In genomic region chr1:155856257-155856974, GRCh38 we compare ENCODE assay signal across 8 cellular contexts. TPM values are rescaled to one million over a fixed set of nuclear protein-coding genes. Genes with fewer than 3 reads are reported as not detected.
DNase-seq lines count a peak whose midpoint lies in the region; ATAC-seq, FAIRE-seq and TF ChIP-seq lines count a peak whose summit lies in the region.

No MANE protein-coding gene starts in this region.

- H3K27me3 ChIP-seq in HUES64 (ENCODE audit: insufficient read depth, low read length) (no peaks in the 10 kb centered on the region), iPS-20b (ENCODE audit: insufficient read depth, low read length) (no peaks in the 10 kb centered on the region)

- H3K9me3 ChIP-seq in HUES64 (ENCODE audit: insufficient read depth, low read depth, low read length) (no peaks in the 10 kb centered on the region), iPS-20b (ENCODE audit: insufficient read depth, low read depth, low read length) (no peaks in the 10 kb centered on the region)

- no peak for TF ChIP-seq POLR2A in GM12891 (IDR thresholded peaks at IDR 0.05; ENCODE audit: low read depth, low read length)

- H3K36me3 ChIP-seq in HUES64 (ENCODE audit: insufficient read depth, low read length) (peaks cover 35% of the 10 kb centered on the region), iPS-20b (ENCODE audit: insufficient read depth, low read depth, low read length) (peaks cover 37% of the 10 kb centered on the region)

- peak overlapping the region; percentile 100 for H3K4me3 Mint-ChIP-seq in activated naive CD8-positive, alpha-beta T cell
- peak overlapping the region; percentile 100 for H3K4me3 Mint-ChIP-seq in stimulated activated naive CD8-positive, alpha-beta T cell treated with anti-CD3 and anti-CD28 coated beads, Interleukin-15, amount 100 ng/mL, for 72 hours

- 58% methylated on average over 19 of the region's 20 CpGs for WGBS in HUES64

- ATAC-seq in stimulated activated naive CD8-positive, alpha-beta T cell treated with anti-CD3 and anti-CD28 coated beads, Interleukin-15, amount 100 ng/mL, for 72 hours: no peak

- no peaks in the 10 kb centered on the region; the same call in 1 of the 2 replicates for H3K4me1 ChIP-seq in HUES64 (ENCODE audit: insufficient read depth, low read length)
- peaks cover 5% of the 10 kb centered on the region; the same call in 1 of the 2 replicates for H3K4me1 ChIP-seq in iPS-20b (ENCODE audit: insufficient read depth, low read length)

- no peaks in the 10 kb centered on the region for H3K9me3 Mint-ChIP-seq in activated naive CD8-positive, alpha-beta T cell (ENCODE audit: low read depth)
- H3K9me3 Mint-ChIP-seq in stimulated activated naive CD8-positive, alpha-beta T cell treated with anti-CD3 and anti-CD28 coated beads, Interleukin-15, amount 100 ng/mL, for 72 hours: peaks cover 0 to 4% of the 10 kb centered on the region in 2 donors

- peaks cover 52% of the 10 kb centered on the region for H3K4me1 Mint-ChIP-seq in activated naive CD8-positive, alpha-beta T cell (ENCODE audit: low read depth)
- H3K4me1 Mint-ChIP-seq in stimulated activated naive CD8-positive, alpha-beta T cell treated with anti-CD3 and anti-CD28 coated beads, Interleukin-15, amount 100 ng/mL, for 72 hours: peaks cover 81% of the 10 kb centered on the region

- H3K4me3 ChIP-seq in HUES64 (ENCODE audit: low read length): peak overlapping the region; percentile 91
- H3K4me3 ChIP-seq in iPS-20b (ENCODE audit: low read length): peak overlapping the region; percentile 93

- H3K36me3 Mint-ChIP-seq in activated naive CD8-positive, alpha-beta T cell: no peaks in the 10 kb centered on the region

- H3K27me3 Mint-ChIP-seq in activated naive CD8-positive, alpha-beta T cell: no peaks in the 10 kb centered on the region
- H3K27me3 Mint-ChIP-seq in stimulated activated naive CD8-positive, alpha-beta T cell treated with anti-CD3 and anti-CD28 coated beads, Interleukin-15, amount 100 ng/mL, for 72 hours: no peaks in the 10 kb centered on the region

- H3K27ac ChIP-seq in HUES64 (ENCODE audit: low read depth, low read length) (peak overlapping the region; percentile 52), iPS-20b (ENCODE audit: low read length) (no peak overlapping the region)

- FAIRE-seq in GM12891 (lab: Jason Lieb, UNC): no peak

- peak overlapping the region; percentile 99 for H3K27ac Mint-ChIP-seq in activated naive CD8-positive, alpha-beta T cell
- peak overlapping the region; percentile 99 to 100 for H3K27ac Mint-ChIP-seq in stimulated activated naive CD8-positive, alpha-beta T cell treated with anti-CD3 and anti-CD28 coated beads, Interleukin-15, amount 100 ng/mL, for 72 hours

- H3K9ac ChIP-seq in HUES64 (ENCODE audit: low read depth, low read length): peak overlapping the region; percentile 85
- peak overlapping the region; percentile 92 for H3K9ac ChIP-seq in iPS-20b (ENCODE audit: low read depth, low read length)

- DNase-seq in stimulated activated naive CD8-positive, alpha-beta T cell treated with anti-CD3 and anti-CD28 coated beads, Interleukin-15, amount 100 ng/mL, for 72 hours: no peak
- DNase-seq in SW480 (ENCODE audit: low spot score) (no peak), MV-4-11 (lab: John Stamatoyannopoulos, UW) (no peak), NCI-H2081 treated with DMSO at 0.1 percent for 48 hours (lab: John Stamatoyannopoulos, UW) (no peak), GM12891 (ENCODE audit: insufficient read length, low spot score) (no peak)

TF ChIP-seq in GM12891, 5 proteins besides CTCF, POLR2A, EP300 and RAD21:
- TF ChIP-seq POU2F2 (IDR thresholded peaks at IDR 0.05; ENCODE audit: low read depth, low read length) (no peak), POLR2AphosphoS5 (IDR thresholded peaks at IDR 0.05; ENCODE audit: low read depth, low read length) (no peak), TAF1 (IDR thresholded peaks at IDR 0.05; ENCODE audit: low read depth, low read length) (no peak), PAX5 (IDR thresholded peaks at IDR 0.05; ENCODE audit: insufficient read depth, low read length, severe bottlenecking) (no peak), SPI1 (IDR thresholded peaks at IDR 0.05; ENCODE audit: low read depth, low read length) (no peak)

RNA-seq across cellular contexts. Expression of gene GON4L, which starts 0.6 kb away (rescaled TPM):
- 18.4 TPM for polyA plus RNA-seq in HUES64 (2013, experiment 1 of 2)
- 17.1 TPM for polyA plus RNA-seq in HUES64 (2013, experiment 2 of 2)
- 17.1 TPM for polyA plus RNA-seq in GM12891 (2012; ENCODE audit: low read depth, missing spikeins)

RNA-seq across cellular contexts. Expression of gene SYT11, which starts 3.0 kb away (rescaled TPM):
- 0.95 TPM for polyA plus RNA-seq in HUES64 (2013, experiment 1 of 2)
- 1.8 TPM for polyA plus RNA-seq in HUES64 (2013, experiment 2 of 2)
- 10.3 TPM for polyA plus RNA-seq in GM12891 (2012; ENCODE audit: low read depth, missing spikeins)

RNA-seq across cellular contexts. Expression of gene RIT1, which starts 54.7 kb away (rescaled TPM):
- 15.1 TPM for polyA plus RNA-seq in HUES64 (2013, experiment 1 of 2)
- polyA plus RNA-seq in HUES64 (2013, experiment 2 of 2): 18.1 TPM
- polyA plus RNA-seq in GM12891 (2012; ENCODE audit: low read depth, missing spikeins): 19.1 TPM
